ENCODE assay signal across 1 cellular context in the genomic region with DNA sequence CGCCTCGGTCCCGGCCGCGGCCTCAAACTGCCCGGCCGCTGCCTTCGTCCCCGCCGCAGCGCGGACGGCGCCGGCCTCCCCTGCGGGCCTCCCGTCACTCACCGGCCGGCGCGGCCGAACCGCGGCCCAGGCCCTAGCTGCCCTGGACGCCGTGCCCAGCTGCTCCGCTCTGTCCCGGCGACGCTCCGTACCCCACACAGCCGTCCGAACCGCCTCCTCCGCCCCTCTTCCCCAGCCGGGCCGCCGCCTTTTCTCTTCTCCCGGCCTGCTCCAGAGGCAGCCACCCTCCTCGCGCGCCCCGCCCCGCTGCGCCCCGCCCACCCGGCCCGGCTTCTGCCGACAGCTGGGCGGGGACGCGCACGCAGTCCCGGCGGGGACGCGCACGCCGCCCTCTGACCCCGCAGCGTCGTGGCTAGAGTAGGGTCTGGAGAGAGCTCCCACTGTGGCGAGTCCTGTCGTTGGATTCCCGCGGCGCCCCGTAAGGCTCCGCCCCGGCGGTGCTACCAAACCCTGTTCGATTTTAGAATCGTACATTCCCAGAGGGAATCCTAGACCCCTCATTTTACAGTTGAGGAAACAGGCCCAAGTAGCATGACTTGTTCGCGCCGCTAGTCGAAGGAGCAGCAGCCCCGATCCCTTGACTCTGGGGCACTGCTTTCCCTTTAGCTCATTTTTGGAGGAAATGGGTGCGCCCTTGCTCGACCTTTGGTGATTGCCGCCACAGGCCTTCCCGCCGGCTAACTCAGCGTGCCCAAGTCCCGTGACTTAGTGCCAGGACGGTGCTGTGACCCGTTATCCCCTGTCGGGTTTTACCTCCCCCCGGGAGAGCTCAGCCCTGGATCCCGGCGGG.
A peak's percentile ranks its signal among the peaks of the same experiment; 100 is the strongest.
TF ChIP-seq lines count a peak whose summit lies in the region.

A gene with protein sequence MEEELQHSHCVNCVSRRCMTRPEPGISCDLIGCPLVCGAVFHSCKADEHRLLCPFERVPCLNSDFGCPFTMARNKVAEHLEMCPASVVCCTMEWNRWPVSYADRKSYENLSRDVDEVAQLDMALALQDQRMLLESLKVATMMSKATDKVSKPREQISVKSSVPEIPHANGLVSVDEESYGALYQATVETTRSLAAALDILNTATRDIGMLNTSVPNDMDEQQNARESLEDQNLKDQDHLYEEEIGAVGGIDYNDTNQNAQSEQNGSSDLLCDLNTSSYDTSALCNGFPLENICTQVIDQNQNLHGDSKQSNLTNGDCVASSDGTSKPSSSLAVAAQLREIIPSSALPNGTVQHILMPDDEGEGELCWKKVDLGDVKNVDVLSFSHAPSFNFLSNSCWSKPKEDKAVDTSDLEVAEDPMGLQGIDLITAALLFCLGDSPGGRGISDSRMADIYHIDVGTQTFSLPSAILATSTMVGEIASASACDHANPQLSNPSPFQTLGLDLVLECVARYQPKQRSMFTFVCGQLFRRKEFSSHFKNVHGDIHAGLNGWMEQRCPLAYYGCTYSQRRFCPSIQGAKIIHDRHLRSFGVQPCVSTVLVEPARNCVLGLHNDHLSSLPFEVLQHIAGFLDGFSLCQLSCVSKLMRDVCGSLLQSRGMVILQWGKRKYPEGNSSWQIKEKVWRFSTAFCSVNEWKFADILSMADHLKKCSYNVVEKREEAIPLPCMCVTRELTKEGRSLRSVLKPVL (minus strand): TSS at position 295 of the 850 bp plus-strand sequence. CDS start 8,390 bp downstream, outside the sequence.

TF ChIP-seq in HepG2, 621 proteins besides CTCF, POLR2A, EP300 and RAD21 (continued from another document and continues in another):
- TF ChIP-seq, protein P1, sequence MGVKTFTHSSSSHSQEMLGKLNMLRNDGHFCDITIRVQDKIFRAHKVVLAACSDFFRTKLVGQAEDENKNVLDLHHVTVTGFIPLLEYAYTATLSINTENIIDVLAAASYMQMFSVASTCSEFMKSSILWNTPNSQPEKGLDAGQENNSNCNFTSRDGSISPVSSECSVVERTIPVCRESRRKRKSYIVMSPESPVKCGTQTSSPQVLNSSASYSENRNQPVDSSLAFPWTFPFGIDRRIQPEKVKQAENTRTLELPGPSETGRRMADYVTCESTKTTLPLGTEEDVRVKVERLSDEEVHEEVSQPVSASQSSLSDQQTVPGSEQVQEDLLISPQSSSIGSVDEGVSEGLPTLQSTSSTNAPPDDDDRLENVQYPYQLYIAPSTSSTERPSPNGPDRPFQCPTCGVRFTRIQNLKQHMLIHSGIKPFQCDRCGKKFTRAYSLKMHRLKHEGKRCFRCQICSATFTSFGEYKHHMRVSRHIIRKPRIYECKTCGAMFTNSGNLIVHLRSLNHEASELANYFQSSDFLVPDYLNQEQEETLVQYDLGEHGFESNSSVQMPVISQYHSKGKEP (CRISPR knock-in tag; IDR thresholded peaks at IDR 0.05): no peak
- TF ChIP-seq, protein P2, sequence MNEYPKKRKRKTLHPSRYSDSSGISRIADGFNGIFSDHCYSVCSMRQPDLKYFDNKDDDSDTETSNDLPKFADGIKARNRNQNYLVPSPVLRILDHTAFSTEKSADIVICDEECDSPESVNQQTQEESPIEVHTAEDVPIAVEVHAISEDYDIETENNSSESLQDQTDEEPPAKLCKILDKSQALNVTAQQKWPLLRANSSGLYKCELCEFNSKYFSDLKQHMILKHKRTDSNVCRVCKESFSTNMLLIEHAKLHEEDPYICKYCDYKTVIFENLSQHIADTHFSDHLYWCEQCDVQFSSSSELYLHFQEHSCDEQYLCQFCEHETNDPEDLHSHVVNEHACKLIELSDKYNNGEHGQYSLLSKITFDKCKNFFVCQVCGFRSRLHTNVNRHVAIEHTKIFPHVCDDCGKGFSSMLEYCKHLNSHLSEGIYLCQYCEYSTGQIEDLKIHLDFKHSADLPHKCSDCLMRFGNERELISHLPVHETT (CRISPR knock-in tag; conservative IDR thresholded peaks at IDR 0.05): peak; percentile 13
- TF ChIP-seq ZNF263 (CRISPR knock-in tag; IDR thresholded peaks at IDR 0.05) (peak; percentile 5), RFX5 (IDR thresholded peaks at IDR 0.05; ENCODE audit: low read depth, low read length) (0 out of 2 replicates have a peak, but pooled peaks have one; percentile 14), FOXM1 (CRISPR knock-in tag; IDR thresholded peaks at IDR 0.05) (no peak), ZNF143 (CRISPR knock-in tag; IDR thresholded peaks at IDR 0.05) (peak; percentile 38; the same call in 1 of the 2 replicates), BCL6 (CRISPR knock-in tag; IDR thresholded peaks at IDR 0.05) (no peak; the same call in none of the 2 replicates), CBX2 (IDR thresholded peaks at IDR 0.05; ENCODE audit: low read depth, low read length) (no peak), CBX2 (CRISPR knock-in tag; IDR thresholded peaks at IDR 0.05; ENCODE audit: low read depth) (no peak), ZIK1 (CRISPR knock-in tag; IDR thresholded peaks at IDR 0.05; ENCODE audit: borderline replicate concordance, low read depth) (no peak; the same call in 1 of the 2 replicates), ZNF883 (CRISPR knock-in tag; IDR thresholded peaks at IDR 0.05; ENCODE audit: not compliant biosample characterization) (peak; percentile 73), ZNF777 (CRISPR knock-in tag; IDR thresholded peaks at IDR 0.05) (peak; percentile 97), GTF2F1 (IDR thresholded peaks at IDR 0.05; ENCODE audit: low read length) (no peak), ZNF205 (CRISPR knock-in tag; IDR thresholded peaks at IDR 0.05) (peak; percentile 89), SATB2 (CRISPR knock-in tag; IDR thresholded peaks at IDR 0.05) (peak; percentile 39; the same call in 1 of the 2 replicates), MAFK (conservative IDR thresholded peaks at IDR 0.05 in 1 of 2, IDR thresholded peaks at IDR 0.05 in 1 of 2; ENCODE audit: low read length in 2 of 2) (no peak), IKZF1 (IDR thresholded peaks at IDR 0.05) (no peak), JARID2 (CRISPR knock-in tag; IDR thresholded peaks at IDR 0.05; ENCODE audit: insufficient replicate concordance) (no peak), FOSL2 (CRISPR knock-in tag; IDR thresholded peaks at IDR 0.05) (peak; percentile 42; the same call in 1 of the 2 replicates), SAP130 (CRISPR knock-in tag; IDR thresholded peaks at IDR 0.05; ENCODE audit: low read depth) (peak; percentile 89)
- TF ChIP-seq, protein P3, sequence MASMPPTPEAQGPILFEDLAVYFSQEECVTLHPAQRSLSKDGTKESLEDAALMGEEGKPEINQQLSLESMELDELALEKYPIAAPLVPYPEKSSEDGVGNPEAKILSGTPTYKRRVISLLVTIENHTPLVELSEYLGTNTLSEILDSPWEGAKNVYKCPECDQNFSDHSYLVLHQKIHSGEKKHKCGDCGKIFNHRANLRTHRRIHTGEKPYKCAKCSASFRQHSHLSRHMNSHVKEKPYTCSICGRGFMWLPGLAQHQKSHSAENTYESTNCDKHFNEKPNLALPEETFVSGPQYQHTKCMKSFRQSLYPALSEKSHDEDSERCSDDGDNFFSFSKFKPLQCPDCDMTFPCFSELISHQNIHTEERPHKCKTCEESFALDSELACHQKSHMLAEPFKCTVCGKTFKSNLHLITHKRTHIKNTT (CRISPR knock-in tag; IDR thresholded peaks at IDR 0.05): no peak
- TF ChIP-seq, protein P4, sequence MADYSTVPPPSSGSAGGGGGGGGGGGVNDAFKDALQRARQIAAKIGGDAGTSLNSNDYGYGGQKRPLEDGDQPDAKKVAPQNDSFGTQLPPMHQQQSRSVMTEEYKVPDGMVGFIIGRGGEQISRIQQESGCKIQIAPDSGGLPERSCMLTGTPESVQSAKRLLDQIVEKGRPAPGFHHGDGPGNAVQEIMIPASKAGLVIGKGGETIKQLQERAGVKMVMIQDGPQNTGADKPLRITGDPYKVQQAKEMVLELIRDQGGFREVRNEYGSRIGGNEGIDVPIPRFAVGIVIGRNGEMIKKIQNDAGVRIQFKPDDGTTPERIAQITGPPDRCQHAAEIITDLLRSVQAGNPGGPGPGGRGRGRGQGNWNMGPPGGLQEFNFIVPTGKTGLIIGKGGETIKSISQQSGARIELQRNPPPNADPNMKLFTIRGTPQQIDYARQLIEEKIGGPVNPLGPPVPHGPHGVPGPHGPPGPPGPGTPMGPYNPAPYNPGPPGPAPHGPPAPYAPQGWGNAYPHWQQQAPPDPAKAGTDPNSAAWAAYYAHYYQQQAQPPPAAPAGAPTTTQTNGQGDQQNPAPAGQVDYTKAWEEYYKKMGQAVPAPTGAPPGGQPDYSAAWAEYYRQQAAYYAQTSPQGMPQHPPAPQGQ (CRISPR knock-in tag; IDR thresholded peaks at IDR 0.05; ENCODE audit: borderline replicate concordance): no peak
- TF ChIP-seq, protein P5, sequence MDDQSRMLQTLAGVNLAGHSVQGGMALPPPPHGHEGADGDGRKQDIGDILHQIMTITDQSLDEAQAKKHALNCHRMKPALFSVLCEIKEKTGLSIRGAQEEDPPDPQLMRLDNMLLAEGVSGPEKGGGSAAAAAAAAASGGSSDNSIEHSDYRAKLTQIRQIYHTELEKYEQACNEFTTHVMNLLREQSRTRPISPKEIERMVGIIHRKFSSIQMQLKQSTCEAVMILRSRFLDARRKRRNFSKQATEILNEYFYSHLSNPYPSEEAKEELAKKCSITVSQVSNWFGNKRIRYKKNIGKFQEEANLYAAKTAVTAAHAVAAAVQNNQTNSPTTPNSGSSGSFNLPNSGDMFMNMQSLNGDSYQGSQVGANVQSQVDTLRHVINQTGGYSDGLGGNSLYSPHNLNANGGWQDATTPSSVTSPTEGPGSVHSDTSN (CRISPR knock-in tag; IDR thresholded peaks at IDR 0.05; ENCODE audit: borderline replicate concordance): peak; percentile 7; the same call in 1 of the 2 replicates
- TF ChIP-seq, protein P6, sequence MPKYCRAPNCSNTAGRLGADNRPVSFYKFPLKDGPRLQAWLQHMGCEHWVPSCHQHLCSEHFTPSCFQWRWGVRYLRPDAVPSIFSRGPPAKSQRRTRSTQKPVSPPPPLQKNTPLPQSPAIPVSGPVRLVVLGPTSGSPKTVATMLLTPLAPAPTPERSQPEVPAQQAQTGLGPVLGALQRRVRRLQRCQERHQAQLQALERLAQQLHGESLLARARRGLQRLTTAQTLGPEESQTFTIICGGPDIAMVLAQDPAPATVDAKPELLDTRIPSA (CRISPR knock-in tag; IDR thresholded peaks at IDR 0.05; ENCODE audit: borderline replicate concordance): peak; percentile 76
- TF ChIP-seq, protein P7, sequence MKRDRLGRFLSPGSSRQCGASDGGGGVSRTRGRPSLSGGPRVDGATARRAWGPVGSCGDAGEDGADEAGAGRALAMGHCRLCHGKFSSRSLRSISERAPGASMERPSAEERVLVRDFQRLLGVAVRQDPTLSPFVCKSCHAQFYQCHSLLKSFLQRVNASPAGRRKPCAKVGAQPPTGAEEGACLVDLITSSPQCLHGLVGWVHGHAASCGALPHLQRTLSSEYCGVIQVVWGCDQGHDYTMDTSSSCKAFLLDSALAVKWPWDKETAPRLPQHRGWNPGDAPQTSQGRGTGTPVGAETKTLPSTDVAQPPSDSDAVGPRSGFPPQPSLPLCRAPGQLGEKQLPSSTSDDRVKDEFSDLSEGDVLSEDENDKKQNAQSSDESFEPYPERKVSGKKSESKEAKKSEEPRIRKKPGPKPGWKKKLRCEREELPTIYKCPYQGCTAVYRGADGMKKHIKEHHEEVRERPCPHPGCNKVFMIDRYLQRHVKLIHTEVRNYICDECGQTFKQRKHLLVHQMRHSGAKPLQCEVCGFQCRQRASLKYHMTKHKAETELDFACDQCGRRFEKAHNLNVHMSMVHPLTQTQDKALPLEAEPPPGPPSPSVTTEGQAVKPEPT (CRISPR knock-in tag; IDR thresholded peaks at IDR 0.05; ENCODE audit: low read depth): peak; percentile 56; the same call in 1 of the 2 replicates
- TF ChIP-seq, protein P8, sequence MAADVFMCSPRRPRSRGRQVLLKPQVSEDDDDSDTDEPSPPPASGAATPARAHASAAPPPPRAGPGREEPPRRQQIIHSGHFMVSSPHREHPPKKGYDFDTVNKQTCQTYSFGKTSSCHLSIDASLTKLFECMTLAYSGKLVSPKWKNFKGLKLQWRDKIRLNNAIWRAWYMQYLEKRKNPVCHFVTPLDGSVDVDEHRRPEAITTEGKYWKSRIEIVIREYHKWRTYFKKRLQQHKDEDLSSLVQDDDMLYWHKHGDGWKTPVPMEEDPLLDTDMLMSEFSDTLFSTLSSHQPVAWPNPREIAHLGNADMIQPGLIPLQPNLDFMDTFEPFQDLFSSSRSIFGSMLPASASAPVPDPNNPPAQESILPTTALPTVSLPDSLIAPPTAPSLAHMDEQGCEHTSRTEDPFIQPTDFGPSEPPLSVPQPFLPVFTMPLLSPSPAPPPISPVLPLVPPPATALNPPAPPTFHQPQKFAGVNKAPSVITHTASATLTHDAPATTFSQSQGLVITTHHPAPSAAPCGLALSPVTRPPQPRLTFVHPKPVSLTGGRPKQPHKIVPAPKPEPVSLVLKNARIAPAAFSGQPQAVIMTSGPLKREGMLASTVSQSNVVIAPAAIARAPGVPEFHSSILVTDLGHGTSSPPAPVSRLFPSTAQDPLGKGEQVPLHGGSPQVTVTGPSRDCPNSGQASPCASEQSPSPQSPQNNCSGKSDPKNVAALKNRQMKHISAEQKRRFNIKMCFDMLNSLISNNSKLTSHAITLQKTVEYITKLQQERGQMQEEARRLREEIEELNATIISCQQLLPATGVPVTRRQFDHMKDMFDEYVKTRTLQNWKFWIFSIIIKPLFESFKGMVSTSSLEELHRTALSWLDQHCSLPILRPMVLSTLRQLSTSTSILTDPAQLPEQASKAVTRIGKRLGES (CRISPR knock-in tag; IDR thresholded peaks at IDR 0.05; ENCODE audit: borderline replicate concordance): no peak
- TF ChIP-seq, protein P9, sequence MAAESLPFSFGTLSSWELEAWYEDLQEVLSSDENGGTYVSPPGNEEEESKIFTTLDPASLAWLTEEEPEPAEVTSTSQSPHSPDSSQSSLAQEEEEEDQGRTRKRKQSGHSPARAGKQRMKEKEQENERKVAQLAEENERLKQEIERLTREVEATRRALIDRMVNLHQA (CRISPR knock-in tag; IDR thresholded peaks at IDR 0.05): no peak
- TF ChIP-seq, protein P10, sequence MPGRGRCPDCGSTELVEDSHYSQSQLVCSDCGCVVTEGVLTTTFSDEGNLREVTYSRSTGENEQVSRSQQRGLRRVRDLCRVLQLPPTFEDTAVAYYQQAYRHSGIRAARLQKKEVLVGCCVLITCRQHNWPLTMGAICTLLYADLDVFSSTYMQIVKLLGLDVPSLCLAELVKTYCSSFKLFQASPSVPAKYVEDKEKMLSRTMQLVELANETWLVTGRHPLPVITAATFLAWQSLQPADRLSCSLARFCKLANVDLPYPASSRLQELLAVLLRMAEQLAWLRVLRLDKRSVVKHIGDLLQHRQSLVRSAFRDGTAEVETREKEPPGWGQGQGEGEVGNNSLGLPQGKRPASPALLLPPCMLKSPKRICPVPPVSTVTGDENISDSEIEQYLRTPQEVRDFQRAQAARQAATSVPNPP (CRISPR knock-in tag; IDR thresholded peaks at IDR 0.05): no peak; the same call in 1 of the 2 replicates
- TF ChIP-seq, protein P11, sequence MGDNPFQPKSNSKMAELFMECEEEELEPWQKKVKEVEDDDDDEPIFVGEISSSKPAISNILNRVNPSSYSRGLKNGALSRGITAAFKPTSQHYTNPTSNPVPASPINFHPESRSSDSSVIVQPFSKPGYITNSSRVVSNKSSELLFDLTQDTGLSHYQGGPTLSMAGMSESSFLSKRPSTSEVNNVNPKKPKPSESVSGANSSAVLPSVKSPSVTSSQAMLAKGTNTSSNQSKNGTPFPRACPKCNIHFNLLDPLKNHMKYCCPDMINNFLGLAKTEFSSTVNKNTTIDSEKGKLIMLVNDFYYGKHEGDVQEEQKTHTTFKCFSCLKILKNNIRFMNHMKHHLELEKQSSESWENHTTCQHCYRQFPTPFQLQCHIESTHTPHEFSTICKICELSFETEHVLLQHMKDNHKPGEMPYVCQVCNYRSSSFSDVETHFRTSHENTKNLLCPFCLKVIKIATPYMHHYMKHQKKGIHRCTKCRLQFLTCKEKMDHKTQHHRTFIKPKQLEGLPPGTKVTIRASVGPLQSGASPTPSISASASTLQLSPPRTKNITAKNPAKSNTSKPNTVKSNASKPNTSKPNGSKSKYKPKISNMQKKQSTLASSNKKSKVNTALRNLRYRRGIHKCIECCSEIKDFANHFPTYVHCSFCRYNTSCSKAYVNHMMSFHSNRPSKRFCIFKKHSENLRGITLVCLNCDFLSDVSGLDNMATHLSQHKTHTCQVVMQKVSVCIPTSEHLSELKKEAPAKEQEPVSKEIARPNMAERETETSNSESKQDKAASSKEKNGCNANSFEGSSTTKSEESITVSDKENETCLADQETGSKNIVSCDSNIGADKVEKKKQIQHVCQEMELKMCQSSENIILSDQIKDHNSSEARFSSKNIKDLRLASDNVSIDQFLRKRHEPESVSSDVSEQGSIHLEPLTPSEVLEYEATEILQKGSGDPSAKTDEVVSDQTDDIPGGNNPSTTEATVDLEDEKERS (CRISPR knock-in tag; IDR thresholded peaks at IDR 0.05): peak; percentile 78; the same call in 1 of the 2 replicates
